In the genomic region with DNA sequence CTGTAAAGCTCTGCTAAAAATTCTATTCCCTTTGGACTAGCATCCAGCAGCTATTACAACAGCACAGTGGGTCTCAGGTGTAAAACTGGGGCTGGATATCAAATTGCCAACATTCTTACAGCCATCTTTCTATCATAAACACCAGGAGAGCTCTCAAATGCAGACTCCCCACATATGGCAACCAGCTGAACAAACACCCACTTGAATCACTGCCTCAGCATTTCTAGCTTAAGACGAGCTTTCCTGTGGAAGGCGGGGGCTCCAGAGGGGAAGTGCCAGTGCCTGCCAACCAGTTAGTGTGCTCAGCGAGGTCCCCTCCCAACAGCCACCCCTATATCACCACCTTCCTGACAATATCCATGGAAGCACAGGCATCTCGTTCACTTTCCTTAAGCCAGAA, we compare ENCODE assay signal across 11 cellular contexts.
DNase-seq lines count a peak whose midpoint lies in the region; ATAC-seq and TF ChIP-seq lines count a peak whose summit lies in the region.
"Had no signal": no experiment of that assay in that cellular context is flagged by ENCODE, and none has a peak within 500 bp of the region (broad histone marks: within the 10 kb centered on the region; RNA-seq: fewer than 3 reads in every experiment).

No MANE protein-coding gene starts in this region.

- H3K4me1 Mint-ChIP-seq in activated CD4-positive, alpha-beta T cell treated with anti-CD3 and anti-CD28 coated beads, Interleukin-2, amount 10 ng/mL, durations not matched to agents 24 days and 14 days = no peaks in the 10 kb centered on the region
- H3K4me1 Mint-ChIP-seq in mesothelial cell of epicardium = peaks cover 9% of the 10 kb centered on the region
- H3K4me1 Mint-ChIP-seq: stimulated activated effector memory CD8-positive, alpha-beta T cell treated with anti-CD3 and anti-CD28 coated beads, Interleukin-12 subunit alpha, Interleukin-12 subunit beta, amount 100 ng/mL, for 72 hours had no signal

- no peak for ATAC-seq in GM19324 (IDR thresholded peaks at IDR 0.05; ENCODE audit: low FRiP score, unreplicated experiment)
- ATAC-seq in HG03159 (IDR thresholded peaks at IDR 0.05; ENCODE audit: unreplicated experiment) = no peak
- ATAC-seq: stimulated activated effector memory CD8-positive, alpha-beta T cell treated with anti-CD3 and anti-CD28 coated beads, Interleukin-12 subunit alpha, Interleukin-12 subunit beta, amount 100 ng/mL, for 72 hours had no signal

- H3K27ac ChIP-seq in thymus (ENCODE audit: low read depth) = peak overlapping the region; percentile 3
- H3K27ac ChIP-seq: neutrophil had no signal

- peaks cover 17% of the 10 kb centered on the region for H3K36me3 ChIP-seq in thymus (ENCODE audit: control insufficient read depth, insufficient read depth)

- intact Hi-C loops in activated CD4-positive, alpha-beta T cell treated with anti-CD3 and anti-CD28 coated beads, Interleukin-2, amount 10 ng/mL, durations not matched to agents 24 days and 14 days (cut with micrococcal nuclease) = no loop called here
- intact Hi-C loops in head of caudate nucleus (cut with DNase I) = no loop called here

- TF ChIP-seq CTCF in mesothelial cell of epicardium (IDR thresholded peaks at IDR 0.05; ENCODE audit: unreplicated experiment) = no peak

- peak; percentile 48 for DNase-seq in activated CD4-positive, alpha-beta T cell treated with anti-CD3 and anti-CD28 coated beads, Interleukin-2, amount 10 ng/mL, durations not matched to agents 24 days and 14 days
- DNase-seq in activated CD4-positive, alpha-beta T cell treated with anti-CD3 and anti-CD28 coated beads, Interleukin-2, amount 50 U/mL, for 1 hour = no peak
- peak; percentile 78 for DNase-seq in RPMI7951 (ENCODE audit: low read depth)
- DNase-seq in head of caudate nucleus = peak in 36 of 42 donors; percentile 11 to 80 (median 52)
- no peak for DNase-seq in mesothelial cell of epicardium (ENCODE audit: low spot score in 2 of 2, unreplicated experiment in 2 of 2)
- DNase-seq: NCI-H82 had no signal

- H3K27ac Mint-ChIP-seq in activated CD4-positive, alpha-beta T cell treated with anti-CD3 and anti-CD28 coated beads, Interleukin-2, amount 10 ng/mL, durations not matched to agents 24 days and 14 days = no peak overlapping the region
- H3K27ac Mint-ChIP-seq in mesothelial cell of epicardium = no peak overlapping the region
- H3K27ac Mint-ChIP-seq: stimulated activated effector memory CD8-positive, alpha-beta T cell treated with anti-CD3 and anti-CD28 coated beads, Interleukin-12 subunit alpha, Interleukin-12 subunit beta, amount 100 ng/mL, for 72 hours had no signal

- peaks cover 15% of the 10 kb centered on the region for H3K36me3 Mint-ChIP-seq in activated CD4-positive, alpha-beta T cell treated with anti-CD3 and anti-CD28 coated beads, Interleukin-2, amount 10 ng/mL, durations not matched to agents 24 days and 14 days (ENCODE audit: low read depth)
- peaks cover 16% of the 10 kb centered on the region for H3K36me3 Mint-ChIP-seq in mesothelial cell of epicardium

- WGBS in thymus = 87% methylated on average over 4 of the region's 4 CpGs

- H3K27me3 Mint-ChIP-seq in activated CD4-positive, alpha-beta T cell treated with anti-CD3 and anti-CD28 coated beads, Interleukin-2, amount 10 ng/mL, durations not matched to agents 24 days and 14 days = no peaks in the 10 kb centered on the region
- H3K27me3 Mint-ChIP-seq in mesothelial cell of epicardium (ENCODE audit: low read depth) = no peaks in the 10 kb centered on the region

- H3K4me1 ChIP-seq in thymus (ENCODE audit: control insufficient read depth, insufficient read depth, low read length) = no peaks in the 10 kb centered on the region

- no peaks in the 10 kb centered on the region for H3K27me3 ChIP-seq in thymus (ENCODE audit: control insufficient read depth, insufficient read depth)
- H3K27me3 ChIP-seq: neutrophil had no signal

- H3K4me3 Mint-ChIP-seq in activated CD4-positive, alpha-beta T cell treated with anti-CD3 and anti-CD28 coated beads, Interleukin-2, amount 10 ng/mL, durations not matched to agents 24 days and 14 days = no peak overlapping the region
- no peak overlapping the region for H3K4me3 Mint-ChIP-seq in mesothelial cell of epicardium
- H3K4me3 Mint-ChIP-seq: stimulated activated effector memory CD8-positive, alpha-beta T cell treated with anti-CD3 and anti-CD28 coated beads, Interleukin-12 subunit alpha, Interleukin-12 subunit beta, amount 100 ng/mL, for 72 hours had no signal

- H3K9me3 Mint-ChIP-seq in activated CD4-positive, alpha-beta T cell treated with anti-CD3 and anti-CD28 coated beads, Interleukin-2, amount 10 ng/mL, durations not matched to agents 24 days and 14 days = peaks cover 16% of the 10 kb centered on the region
- peaks cover 17% of the 10 kb centered on the region for H3K9me3 Mint-ChIP-seq in mesothelial cell of epicardium

- no peak overlapping the region for H3K4me3 ChIP-seq in thymus (ENCODE audit: low read length)

- H3K9me3 ChIP-seq in thymus (ENCODE audit: control insufficient read depth) = no peaks in the 10 kb centered on the region
- H3K9me3 ChIP-seq: neutrophil had no signal

Comparison
In these comparisons a context has a peak if more than half of its experiments do, and no peak if none do; other contexts are left out.
1. DNase-seq: peak in activated CD4-positive, alpha-beta T cell treated with anti-CD3 and anti-CD28 coated beads, Interleukin-2, amount 10 ng/mL, durations not matched to agents 24 days and 14 days (single experiment), RPMI7951 (single experiment) and head of caudate nucleus (36 of 42); none in activated CD4-positive, alpha-beta T cell treated with anti-CD3 and anti-CD28 coated beads, Interleukin-2, amount 50 U/mL, for 1 hour (single experiment) and mesothelial cell of epicardium (0 of 2).